In genomic region chr18:28588884-28589549, GRCh38 we compare ENCODE assay signal across 3 cellular contexts.
A peak's percentile ranks its signal among the peaks of the same experiment; 100 is the strongest.
TF ChIP-seq lines count a peak whose summit lies in the region.

No MANE protein-coding gene starts in this region.

TF ChIP-seq in IMR-90, 13 proteins besides CTCF, POLR2A, EP300 and RAD21:
- TF ChIP-seq CEBPB (IDR thresholded peaks at IDR 0.05; ENCODE audit: low read depth, low read length), result peak; percentile 59
- no peak for TF ChIP-seq BHLHE40 (IDR thresholded peaks at IDR 0.05; ENCODE audit: low read depth, low read length)
TF ChIP-seq in IMR-90: peak in this region for 1.

TF ChIP-seq in HepG2, 621 proteins besides CTCF, POLR2A, EP300 and RAD21:
- TF ChIP-seq ATF2 (CRISPR knock-in tag; IDR thresholded peaks at IDR 0.05) (no peak), HNF1B (CRISPR knock-in tag; IDR thresholded peaks at IDR 0.05) (no peak), ZBTB14 (CRISPR knock-in tag; IDR thresholded peaks at IDR 0.05) (no peak), MED8 (CRISPR knock-in tag; IDR thresholded peaks at IDR 0.05; ENCODE audit: insufficient replicate concordance) (no peak), RFX5 (IDR thresholded peaks at IDR 0.05; ENCODE audit: low read depth, low read length) (no peak), MAF1 (CRISPR knock-in tag; IDR thresholded peaks at IDR 0.05; ENCODE audit: borderline replicate concordance) (no peak), ZNF563 (CRISPR knock-in tag; IDR thresholded peaks at IDR 0.05) (no peak), ZNF3 (CRISPR knock-in tag; IDR thresholded peaks at IDR 0.05) (no peak), TERF1 (CRISPR knock-in tag; IDR thresholded peaks at IDR 0.05) (no peak), CHCHD3 (CRISPR knock-in tag; IDR thresholded peaks at IDR 0.05) (no peak), SIX1 (CRISPR knock-in tag; IDR thresholded peaks at IDR 0.05; ENCODE audit: borderline replicate concordance) (no peak), ELF3 (CRISPR knock-in tag; IDR thresholded peaks at IDR 0.05) (no peak), ZNF569 (CRISPR knock-in tag; IDR thresholded peaks at IDR 0.05; ENCODE audit: borderline replicate concordance) (no peak), MED1 (CRISPR knock-in tag; IDR thresholded peaks at IDR 0.05) (no peak), ZNF275 (CRISPR knock-in tag; IDR thresholded peaks at IDR 0.05; ENCODE audit: borderline replicate concordance) (no peak), ZNF660 (CRISPR knock-in tag; IDR thresholded peaks at IDR 0.05; ENCODE audit: borderline replicate concordance, low read depth) (no peak), TEAD3 (CRISPR knock-in tag; optimal IDR thresholded peaks at IDR 0.05; ENCODE audit: borderline replicate concordance) (no peak), ZNF205 (CRISPR knock-in tag; IDR thresholded peaks at IDR 0.05) (no peak), ZNF367 (CRISPR knock-in tag; IDR thresholded peaks at IDR 0.05; ENCODE audit: borderline replicate concordance) (no peak)

TF ChIP-seq in GM23338, 12 proteins besides CTCF, POLR2A, EP300 and RAD21:
- TF ChIP-seq EZH2phosphoT487 (IDR thresholded peaks at IDR 0.05; ENCODE audit: unreplicated experiment) (no peak), ZNF462 (CRISPR knock-in tag; IDR thresholded peaks at IDR 0.05) (no peak), JUNB (IDR thresholded peaks at IDR 0.05; ENCODE audit: unreplicated experiment) (no peak), NANOG (IDR thresholded peaks at IDR 0.05; ENCODE audit: borderline replicate concordance) (no peak), ETS1 (IDR thresholded peaks at IDR 0.05) (no peak), EZH2 (IDR thresholded peaks at IDR 0.05; ENCODE audit: low read depth, unreplicated experiment) (no peak), ZNF331 (CRISPR knock-in tag; IDR thresholded peaks at IDR 0.05; ENCODE audit: low read depth) (no peak), POLR2AphosphoS5 (IDR thresholded peaks at IDR 0.05; ENCODE audit: low read depth) (no peak), STAT1 (IDR thresholded peaks at IDR 0.05; ENCODE audit: unreplicated experiment) (no peak), ZNF114 (CRISPR knock-in tag; IDR thresholded peaks at IDR 0.05) (no peak), CREB1 (CRISPR knock-in tag; IDR thresholded peaks at IDR 0.05; ENCODE audit: low read depth) (no peak), REST (IDR thresholded peaks at IDR 0.05; ENCODE audit: unreplicated experiment) (no peak)
